Comparison of ENCODE assay signal across 8 cellular contexts in genomic region chr19:35628264-35628564, GRCh38. TPM values are rescaled to one million over a fixed set of nuclear protein-coding genes. Genes with fewer than 3 reads are reported as not detected.
DNase-seq lines count a peak whose midpoint lies in the region; ATAC-seq, FAIRE-seq and TF ChIP-seq lines count a peak whose summit lies in the region.

No MANE protein-coding gene starts in this region.

- H3K9me3 ChIP-seq in SK-N-MC (ENCODE audit: low read depth, low read length) = no peaks in the 10 kb centered on the region

- peak; percentile 42 for FAIRE-seq in GM12892 (lab: Jason Lieb, UNC)

- H3K27ac ChIP-seq in SK-N-MC = peak overlapping the region; percentile 74; the same call in 1 of the 2 replicates

- TF ChIP-seq POLR2A in GM12892 (IDR thresholded peaks at IDR 0.05; ENCODE audit: low read depth, low read length) = no peak

- peak overlapping the region; percentile 91 for H3K9ac ChIP-seq in SK-N-MC (ENCODE audit: insufficient read length)

- DNase-seq in GM12892 (ENCODE audit: insufficient read length) (no peak), SK-N-MC (ENCODE audit: low read depth, low spot score) (no peak), fibroblast of the aortic adventitia (ENCODE audit: low read depth) (no peak), skeletal muscle cell (ENCODE audit: low read depth) (no peak), SIG-M5 (lab: John Stamatoyannopoulos, UW) (no peak), mucosa of gallbladder (ENCODE audit: low spot score) (no peak)

- peaks cover 26% of the 10 kb centered on the region for H3K36me3 ChIP-seq in SK-N-MC (ENCODE audit: insufficient read depth, low read length)

- no peak for TF ChIP-seq CTCF in fibroblast of the aortic adventitia (IDR thresholded peaks at IDR 0.05; ENCODE audit: insufficient read depth, low read length)

- ATAC-seq in GM18868 (IDR thresholded peaks at IDR 0.05; ENCODE audit: unreplicated experiment) (no peak), GM19035 (IDR thresholded peaks at IDR 0.05; ENCODE audit: unreplicated experiment) (no peak)

- H3K4me3 ChIP-seq in SK-N-MC (peak overlapping the region; percentile 96), fibroblast of the aortic adventitia (ENCODE audit: low read depth, low read length) (peak overlapping the region; percentile 76), skeletal muscle cell (ENCODE audit: low read depth, low read length) (peak overlapping the region; percentile 99)

RNA-seq across cellular contexts. Expression of gene RBM42, which starts 0.6 kb away (rescaled TPM):
- 21.1 TPM for polyA plus RNA-seq in GM12892 (2012; ENCODE audit: missing spikeins)
- total RNA-seq in fibroblast of the aortic adventitia (ENCODE audit: low replicate concordance) = 43.0 and 65.2 TPM in 2 replicates
- 78.3 TPM for total RNA-seq in mucosa of gallbladder

RNA-seq across cellular contexts. Expression of gene ETV2, which starts 13.3 kb away (rescaled TPM):
- not detected for polyA plus RNA-seq in GM12892 (2012; ENCODE audit: missing spikeins)
- total RNA-seq in fibroblast of the aortic adventitia (ENCODE audit: low replicate concordance) (0.81 and 1.6 TPM in 2 replicates), mucosa of gallbladder (2.5 TPM)

RNA-seq across cellular contexts. Expression of gene HAUS5, which starts 15.7 kb away (rescaled TPM):
- polyA plus RNA-seq in GM12892 (2012; ENCODE audit: missing spikeins) = 18.1 TPM
- total RNA-seq in fibroblast of the aortic adventitia (ENCODE audit: low replicate concordance) = 5.7 and 9.9 TPM in 2 replicates
- 10.7 TPM for total RNA-seq in mucosa of gallbladder

RNA-seq across cellular contexts. Expression of gene COX6B1, which starts 19.9 kb away (rescaled TPM):
- polyA plus RNA-seq in GM12892 (2012; ENCODE audit: missing spikeins) = 750 TPM
- total RNA-seq in fibroblast of the aortic adventitia (ENCODE audit: low replicate concordance) (104 and 327 TPM in 2 replicates), mucosa of gallbladder (459 TPM)

RNA-seq across cellular contexts. Expression of gene UPK1A, which starts 38.1 kb away (rescaled TPM):
- polyA plus RNA-seq in GM12892 (2012; ENCODE audit: missing spikeins) = 0.21 TPM
- total RNA-seq in fibroblast of the aortic adventitia (ENCODE audit: low replicate concordance) = not detected in 2 replicates
- total RNA-seq in mucosa of gallbladder = 0.89 TPM
